ENCODE assay signal across 8 cellular contexts in the genomic region with DNA sequence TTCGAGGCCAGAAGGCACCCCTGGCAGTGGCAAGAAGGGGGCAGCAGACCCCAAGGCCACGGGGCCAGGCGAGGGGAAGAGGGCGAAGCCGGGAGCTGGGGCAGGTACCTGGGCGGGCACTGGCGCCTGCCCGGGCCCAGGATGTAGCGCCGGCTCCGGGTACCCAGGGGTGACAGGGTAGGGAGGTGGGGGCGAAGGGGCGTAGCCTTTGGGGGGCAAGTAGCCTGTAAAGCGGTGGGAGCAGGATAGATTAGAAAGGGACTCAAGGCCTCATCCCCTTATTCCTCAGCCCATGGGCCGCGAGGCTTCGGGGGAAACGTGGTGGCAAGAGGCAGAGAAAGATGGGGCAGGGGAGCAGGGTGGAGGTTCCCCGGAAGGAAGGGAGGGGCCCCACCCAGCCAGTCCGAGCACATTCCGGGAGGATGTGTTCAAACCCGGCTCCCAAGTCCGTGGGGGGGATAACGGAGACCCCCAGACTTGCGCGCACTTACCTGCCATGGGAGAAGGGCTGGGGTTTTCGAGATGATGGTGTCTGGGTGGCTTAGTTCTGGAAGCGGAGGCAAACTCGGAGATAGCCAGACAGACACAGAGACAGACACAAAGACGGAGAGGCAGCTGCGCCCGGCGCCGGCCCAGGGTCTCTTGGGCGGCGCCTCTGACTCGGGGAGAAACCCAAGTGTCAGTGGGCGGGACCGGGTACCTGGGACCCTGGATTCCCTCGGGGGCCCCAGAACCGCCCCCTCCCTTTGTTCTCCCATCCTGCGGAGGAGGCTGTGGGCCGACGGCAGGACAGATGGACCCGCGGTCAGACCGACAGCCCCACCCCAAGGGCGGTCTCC. TPM values are rescaled to one million over a fixed set of nuclear protein-coding genes. Genes with fewer than 3 reads are reported as not detected.
DNase-seq lines count a peak whose midpoint lies in the region; ATAC-seq and TF ChIP-seq lines count a peak whose summit lies in the region.

No MANE protein-coding gene starts in this region.

- H3K9me3 Mint-ChIP-seq in activated naive CD4-positive, alpha-beta T cell treated with anti-CD3 and anti-CD28 coated beads, Interleukin-2, amount 50 U/mL, for 72 hours = no peaks in the 10 kb centered on the region

- TF ChIP-seq CTCF in hepatocyte (IDR thresholded peaks at IDR 0.05; ENCODE audit: poor library complexity) (peak; percentile 21), smooth muscle cell (IDR thresholded peaks at IDR 0.05; ENCODE audit: borderline replicate concordance, insufficient read depth, poor library complexity, severe bottlenecking) (no peak)

- H3K4me3 ChIP-seq in NT2/D1 (ENCODE audit: insufficient read length, low read depth) = peak overlapping the region; percentile 58
- H3K4me3 ChIP-seq in hepatocyte = peak overlapping the region; percentile 95
- peak overlapping the region; percentile 93 for H3K4me3 ChIP-seq in smooth muscle cell

- H3K27me3 ChIP-seq in NT2/D1 (ENCODE audit: insufficient read depth, insufficient read length) = no peaks in the 10 kb centered on the region
- no peaks in the 10 kb centered on the region for H3K27me3 ChIP-seq in hepatocyte
- no peaks in the 10 kb centered on the region for H3K27me3 ChIP-seq in smooth muscle cell (ENCODE audit: low read depth)

- no peaks in the 10 kb centered on the region for H3K9me2 ChIP-seq in hepatocyte (replicated peaks; ENCODE audit: insufficient read depth)

- DNase-seq in NOMO-1 treated with DMSO at 0.1 percent for 48 hours (lab: John Stamatoyannopoulos, UW; ENCODE audit: unreplicated experiment) (peak; percentile 14), NOMO-1 treated with dmso at 0.1 percent for 144 hours (lab: John Stamatoyannopoulos, UW; ENCODE audit: unreplicated experiment) (no peak), NT2/D1 (ENCODE audit: low read depth, low spot score) (no peak), hepatocyte (ENCODE audit: low spot score) (peak; percentile 76), smooth muscle cell (lab: John Stamatoyannopoulos, UW; ENCODE audit: unreplicated experiment) (no peak), foreskin melanocyte (no peak)
- no peak for DNase-seq in activated naive CD4-positive, alpha-beta T cell treated with anti-CD3 and anti-CD28 coated beads, Interleukin-2, amount 50 U/mL, for 72 hours (ENCODE audit: low spot score in 2 of 2)

- peaks cover 4% of the 10 kb centered on the region for H3F3A ChIP-seq in smooth muscle cell (ENCODE audit: low read depth)

- H3K36me3 ChIP-seq in NT2/D1 (ENCODE audit: insufficient read depth, insufficient read length, low read length) (peaks cover 38% of the 10 kb centered on the region), hepatocyte (replicated peaks; ENCODE audit: insufficient read depth, low read depth) (no peaks in the 10 kb centered on the region), smooth muscle cell (ENCODE audit: low read depth) (no peaks in the 10 kb centered on the region)

- H3K4me1 ChIP-seq in NT2/D1 (ENCODE audit: insufficient read depth, insufficient read length) = peaks cover 9% of the 10 kb centered on the region
- peaks cover 9% of the 10 kb centered on the region for H3K4me1 ChIP-seq in hepatocyte (ENCODE audit: insufficient read depth)
- H3K4me1 ChIP-seq in smooth muscle cell (ENCODE audit: low read depth) = peaks cover 9% of the 10 kb centered on the region

- 6% methylated on average over 35 of the region's 48 CpGs for WGBS in hepatocyte (ENCODE audit: low lambda C conversion rate, missing lambda C conversion rate)
- 3% methylated on average over 29 of the region's 48 CpGs for WGBS in smooth muscle cell (ENCODE audit: low lambda C conversion rate)

- peak overlapping the region; percentile 79 to 89 for H3K27ac Mint-ChIP-seq in activated naive CD4-positive, alpha-beta T cell treated with anti-CD3 and anti-CD28 coated beads, Interleukin-2, amount 50 U/mL, for 72 hours

- H3K79me2 ChIP-seq in hepatocyte (peaks cover 10% of the 10 kb centered on the region), smooth muscle cell (ENCODE audit: low read depth) (no peaks in the 10 kb centered on the region)

- H3K9me3 ChIP-seq in NT2/D1 (ENCODE audit: insufficient read depth, low read length) = no peaks in the 10 kb centered on the region
- H3K9me3 ChIP-seq in hepatocyte (ENCODE audit: low read depth) = no peaks in the 10 kb centered on the region
- no peaks in the 10 kb centered on the region for H3K9me3 ChIP-seq in smooth muscle cell (replicated peaks; ENCODE audit: low read depth)

- peak; percentile 34 for ATAC-seq in HG02938 (IDR thresholded peaks at IDR 0.05; ENCODE audit: unreplicated experiment)
- ATAC-seq in activated naive CD4-positive, alpha-beta T cell treated with anti-CD3 and anti-CD28 coated beads, Interleukin-2, amount 50 U/mL, for 72 hours = peak; percentile 44 to 64

- H4K20me1 ChIP-seq in hepatocyte (ENCODE audit: insufficient read depth, poor library complexity, severe bottlenecking) (no peaks in the 10 kb centered on the region), smooth muscle cell (ENCODE audit: low read depth) (peaks cover 23% of the 10 kb centered on the region)

- peak overlapping the region; percentile 94 for H3K4me2 ChIP-seq in hepatocyte
- peak overlapping the region; percentile 98 for H3K4me2 ChIP-seq in smooth muscle cell

- peaks cover 9 to 19% of the 10 kb centered on the region in 2 donors for H3K36me3 Mint-ChIP-seq in activated naive CD4-positive, alpha-beta T cell treated with anti-CD3 and anti-CD28 coated beads, Interleukin-2, amount 50 U/mL, for 72 hours

- H3K27ac ChIP-seq in hepatocyte = peak overlapping the region; percentile 95
- peak overlapping the region; percentile 77 for H3K27ac ChIP-seq in smooth muscle cell (ENCODE audit: low read depth)

- peak overlapping the region; percentile 76 for H3K9ac ChIP-seq in NT2/D1 (ENCODE audit: insufficient read length, low read depth)
- peak overlapping the region; percentile 90 for H3K9ac ChIP-seq in smooth muscle cell (ENCODE audit: low read depth)

- peak overlapping the region; percentile 90 for H2AFZ ChIP-seq in hepatocyte
- peak overlapping the region; percentile 44 for H2AFZ ChIP-seq in smooth muscle cell (ENCODE audit: low read depth)

RNA-seq across cellular contexts. Expression of a gene that starts 0.5 kb away (rescaled TPM):
- 10 to 100 TPM; 58.2 to 77.5 TPM for total RNA-seq in activated naive CD4-positive, alpha-beta T cell treated with anti-CD3 and anti-CD28 coated beads, Interleukin-2, amount 50 U/mL, for 72 hours
- total RNA-seq in hepatocyte (11.8 and 17.6 TPM in 2 replicates), smooth muscle cell (29.3 and 34.7 TPM in 2 replicates)
- polyA plus RNA-seq in hepatocyte (58.0 and 59.6 TPM in 2 replicates), smooth muscle cell (110 and 122 TPM in 2 replicates)

RNA-seq across cellular contexts. Expression of a gene that starts 10.1 kb away (rescaled TPM):
- 100 to 1,000 TPM in 1 of 2 donors, 10 to 100 TPM in 1; 78.9 to 114 TPM for total RNA-seq in activated naive CD4-positive, alpha-beta T cell treated with anti-CD3 and anti-CD28 coated beads, Interleukin-2, amount 50 U/mL, for 72 hours
- total RNA-seq in hepatocyte (109 and 118 TPM in 2 replicates), smooth muscle cell (75.6 and 133 TPM in 2 replicates)
- polyA plus RNA-seq in hepatocyte (105 and 109 TPM in 2 replicates), smooth muscle cell (87.9 and 90.6 TPM in 2 replicates)

RNA-seq across cellular contexts. Expression of a gene that starts 12.9 kb away (rescaled TPM):
- 1 to 10 TPM; 2.7 to 5.3 TPM for total RNA-seq in activated naive CD4-positive, alpha-beta T cell treated with anti-CD3 and anti-CD28 coated beads, Interleukin-2, amount 50 U/mL, for 72 hours
- 8.4 and 11.4 TPM in 2 replicates for total RNA-seq in hepatocyte
- 8.9 and 10.2 TPM in 2 replicates for polyA plus RNA-seq in hepatocyte
- total RNA-seq in smooth muscle cell = 4.5 and 6.3 TPM in 2 replicates
- 3.6 and 13.5 TPM in 2 replicates for polyA plus RNA-seq in smooth muscle cell

RNA-seq across cellular contexts. Expression of a gene that starts 13.8 kb away (rescaled TPM):
- total RNA-seq in activated naive CD4-positive, alpha-beta T cell treated with anti-CD3 and anti-CD28 coated beads, Interleukin-2, amount 50 U/mL, for 72 hours = 10 to 100 TPM; 14.5 to 15.8 TPM
- total RNA-seq in hepatocyte (4.1 and 7.2 TPM in 2 replicates), smooth muscle cell (15.1 and 20.9 TPM in 2 replicates)
- polyA plus RNA-seq in hepatocyte (4.3 and 6.6 TPM in 2 replicates), smooth muscle cell (10.8 and 11.9 TPM in 2 replicates)

RNA-seq across cellular contexts. Expression of a gene that starts 26.3 kb away (rescaled TPM):
- total RNA-seq in activated naive CD4-positive, alpha-beta T cell treated with anti-CD3 and anti-CD28 coated beads, Interleukin-2, amount 50 U/mL, for 72 hours = not detected
- total RNA-seq in hepatocyte (not detected in 2 replicates), smooth muscle cell (not detected in 2 replicates)
- polyA plus RNA-seq in hepatocyte (0.21 TPM in 1 of 2 replicates, not detected in the other), smooth muscle cell (not detected in 2 replicates)

Comparison
In these comparisons a context has a peak if more than half of its experiments do, and no peak if none do; other contexts are left out.
1. DNase-seq: peak in NOMO-1 treated with DMSO at 0.1 percent for 48 hours (single experiment) and hepatocyte (single experiment); none in NOMO-1 treated with dmso at 0.1 percent for 144 hours (single experiment), NT2/D1 (single experiment), activated naive CD4-positive, alpha-beta T cell treated with anti-CD3 and anti-CD28 coated beads, Interleukin-2, amount 50 U/mL, for 72 hours (0 of 2), smooth muscle cell (single experiment) and foreskin melanocyte (single experiment).
2. Peak in every context shown above with its lines, with median percentiles within 50 percentile points of each other: H3K4me3 ChIP-seq.